In genomic region chr1:108433404-108433803, GRCh38 we compare ENCODE assay signal across 2 cellular contexts. TPM values are rescaled to one million over a fixed set of nuclear protein-coding genes. Genes with fewer than 3 reads are reported as not detected.
"Had no signal": no experiment of that assay in that cellular context is flagged by ENCODE, and none has a peak within 500 bp of the region (broad histone marks: within the 10 kb centered on the region; RNA-seq: fewer than 3 reads in every experiment).

No MANE protein-coding gene starts in this region.

RNA-seq across cellular contexts. Expression of gene NBPF6, which starts 16.7 kb away (rescaled TPM):
- total RNA-seq: G401, GM12878 had no signal
- polyA plus RNA-seq: GM12878 had no signal
